11 cellular contexts compared by ENCODE assay signal in genomic region chr11:73152086-73152853, GRCh38. TPM values are rescaled to one million over a fixed set of nuclear protein-coding genes. Genes with fewer than 3 reads are reported as not detected.
DNase-seq lines count a peak whose midpoint lies in the region; ATAC-seq and TF ChIP-seq lines count a peak whose summit lies in the region.
"Had no signal": no experiment of that assay in that cellular context is flagged by ENCODE, and none has a peak within 500 bp of the region (broad histone marks: within the 10 kb centered on the region; RNA-seq: fewer than 3 reads in every experiment).

No MANE protein-coding gene starts in this region.

- H3K4me3 Mint-ChIP-seq in endodermal cell: no peak overlapping the region

- H3K36me3 Mint-ChIP-seq in endodermal cell (ENCODE audit: low read depth): no peaks in the 10 kb centered on the region

- no peaks in the 10 kb centered on the region for H3K9me3 ChIP-seq in heart left ventricle
- no peaks in the 10 kb centered on the region for H3K9me3 ChIP-seq in Loucy (ENCODE audit: insufficient read depth, low read depth, low read length)
- H3K9me3 ChIP-seq in endodermal cell (ENCODE audit: control insufficient read depth, low read length): no peaks in the 10 kb centered on the region
- no peaks in the 10 kb centered on the region for H3K9me3 ChIP-seq in thyroid gland
- H3K9me3 ChIP-seq in A673 (ENCODE audit: low read depth, low read length, poor library complexity, severe bottlenecking): no peaks in the 10 kb centered on the region
- H3K9me3 ChIP-seq: lower lobe of right lung had no signal

- H3K79me2 ChIP-seq in Loucy (ENCODE audit: insufficient read depth, low read length): no peaks in the 10 kb centered on the region

- no peak for TF ChIP-seq CTCF in heart left ventricle (IDR thresholded peaks at IDR 0.05)
- TF ChIP-seq CTCF in Loucy (conservative IDR thresholded peaks at IDR 0.05; ENCODE audit: low read length): no peak
- TF ChIP-seq CTCF in endodermal cell (conservative IDR thresholded peaks at IDR 0.05): no peak
- TF ChIP-seq CTCF in thyroid gland (IDR thresholded peaks at IDR 0.05): no peak
- no peak for TF ChIP-seq CTCF in A673 (conservative IDR thresholded peaks at IDR 0.05; ENCODE audit: low read depth, low read length)

- H3K4me3 ChIP-seq in heart left ventricle (no peak overlapping the region), Loucy (ENCODE audit: low read length, poor library complexity, severe bottlenecking) (peak overlapping the region; percentile 60), endodermal cell (ENCODE audit: low read length) (no peak overlapping the region), thyroid gland (replicated peaks in 1 of 3) (no peak overlapping the region), A673 (ENCODE audit: low read depth, low read length, poor library complexity, severe bottlenecking) (no peak overlapping the region)
- H3K4me3 ChIP-seq: lower lobe of right lung had no signal

- H3K27ac ChIP-seq in heart left ventricle (peak overlapping the region in 10 of 12 donors; percentile 32 to 99 (median 82)), endodermal cell (ENCODE audit: low read depth, low read length) (no peak overlapping the region), thyroid gland (peak overlapping the region; percentile 29 to 41 (median 31)), A673 (ENCODE audit: low read depth, low read length, poor library complexity, severe bottlenecking) (no peak overlapping the region)
- H3K27ac ChIP-seq: C4-2B had no signal

- no peaks in the 10 kb centered on the region for H3K4me1 Mint-ChIP-seq in endodermal cell

- H3K36me3 ChIP-seq in heart left ventricle (no peaks in the 10 kb centered on the region), Loucy (ENCODE audit: insufficient read depth, low read length) (no peaks in the 10 kb centered on the region), endodermal cell (ENCODE audit: control insufficient read depth, insufficient read depth, low read length) (no peaks in the 10 kb centered on the region), thyroid gland (no peaks in the 10 kb centered on the region), A673 (ENCODE audit: insufficient read depth, low read length, poor library complexity, severe bottlenecking) (no peaks in the 10 kb centered on the region)
- H3K36me3 ChIP-seq: lower lobe of right lung had no signal

- no peaks in the 10 kb centered on the region for H3K9me2 ChIP-seq in Loucy (replicated peaks; ENCODE audit: low read depth, low read length)

- ATAC-seq in heart left ventricle (no peak), HG03025 (IDR thresholded peaks at IDR 0.05; ENCODE audit: low FRiP score, unreplicated experiment) (no peak)

- CTCF ChIA-PET in A673 (lab: Charles Lee): no interaction called here

- no peaks in the 10 kb centered on the region for H4K20me1 ChIP-seq in Loucy (ENCODE audit: insufficient read depth, low read length, poor library complexity, severe bottlenecking)

- no peaks in the 10 kb centered on the region for H3K27me3 Mint-ChIP-seq in endodermal cell (ENCODE audit: insufficient read depth)

- H3K4me1 ChIP-seq in heart left ventricle (peaks cover 0 to 77% (median 49%) of the 10 kb centered on the region in 12 donors), Loucy (ENCODE audit: insufficient read depth, low read length, poor library complexity, severe bottlenecking) (peaks cover 96% of the 10 kb centered on the region), endodermal cell (ENCODE audit: control insufficient read depth, insufficient read depth, low read length) (no peaks in the 10 kb centered on the region), thyroid gland (peaks cover 22 to 32% of the 10 kb centered on the region in 2 donors), A673 (ENCODE audit: insufficient read depth, low read length, poor library complexity, severe bottlenecking) (peaks cover 5% of the 10 kb centered on the region)

- H3K9ac ChIP-seq in Loucy (ENCODE audit: low read depth, low read length, poor library complexity, severe bottlenecking) (peak overlapping the region; percentile 94), endodermal cell (ENCODE audit: extremely low read depth, low read length, poor library complexity, severe bottlenecking) (no peak overlapping the region)

- no peaks in the 10 kb centered on the region for H3K9me3 Mint-ChIP-seq in endodermal cell

- no peaks in the 10 kb centered on the region for H3K27me3 ChIP-seq in heart left ventricle
- H3K27me3 ChIP-seq in Loucy (ENCODE audit: insufficient read depth, low read length, poor library complexity, severe bottlenecking): no peaks in the 10 kb centered on the region
- H3K27me3 ChIP-seq in endodermal cell (ENCODE audit: control insufficient read depth, insufficient read depth, low read length, poor library complexity, severe bottlenecking): no peaks in the 10 kb centered on the region
- H3K27me3 ChIP-seq in thyroid gland: no peaks in the 10 kb centered on the region
- H3K27me3 ChIP-seq in A673 (replicated peaks; ENCODE audit: insufficient read depth, low read depth, low read length, poor library complexity): no peaks in the 10 kb centered on the region

- no TSS peak for BruUV-seq in A673 (replicated peaks; lab: Mats Ljungman, UMichigan)

- H3F3A ChIP-seq in Loucy (ENCODE audit: low read depth): peaks cover 18% of the 10 kb centered on the region

- TF ChIP-seq POLR2A in heart left ventricle (IDR thresholded peaks at IDR 0.05) (no peak), thyroid gland (IDR thresholded peaks at IDR 0.05) (no peak)

- DNase-seq in heart left ventricle: no peak
- no peak for DNase-seq in cardiac septum (ENCODE audit: low spot score)
- peak; percentile 11 for DNase-seq in endodermal cell
- peak; percentile 48 to 67 for DNase-seq in thyroid gland
- no peak for DNase-seq in SK-N-DZ (ENCODE audit: low spot score)
- DNase-seq in A673 (ENCODE audit: low spot score): no peak
- DNase-seq: foreskin melanocyte, lower lobe of right lung had no signal

- POLR2A ChIA-PET in A673 (lab: Charles Lee; ENCODE audit: low non-redundant PET): interaction anchor here (0.7 kb wide), 1 partner anchor 167 kb away, joined by 3 read pairs; no protein-coding TSS in a partner anchor

- H3K4me2 ChIP-seq in Loucy (ENCODE audit: low read depth, low read length, poor library complexity, severe bottlenecking): peak overlapping the region; percentile 79

- intact Hi-C loops in heart left ventricle (cut with DNase I) (no loop called here), cardiac septum (cut with DNase I) (no loop called here), thyroid gland (cut with DNase I) (no loop called here), A673 (cut with micrococcal nuclease; ENCODE audit: unreplicated experiment) (no loop called here)

- H3K27ac Mint-ChIP-seq in endodermal cell: no peak overlapping the region

- WGBS in heart left ventricle, 4 donors: 84 to 90% (median 86%) methylated on average over 6 of the region's 6 CpGs
- WGBS in endodermal cell (ENCODE audit: insufficient coverage in 1 of 2, insufficient read length in 1 of 2), 2 experiments: 90% methylated on average over 2 to 6 of the region's 6 CpGs
- 46% methylated on average over 6 of the region's 6 CpGs for WGBS in thyroid gland, 2 donors

- H2AFZ ChIP-seq in Loucy (ENCODE audit: low read length): no peak overlapping the region

RNA-seq across cellular contexts. Expression of gene FCHSD2, which starts 10.2 kb away (rescaled TPM):
- total RNA-seq in heart left ventricle (10 to 100 TPM; 15.3 to 61.1 (median 40.3) TPM), cardiac septum (56.6 TPM), endodermal cell (10 to 100 TPM; 14.0 to 17.6 TPM), thyroid gland (10 to 100 TPM; 13.5 to 21.7 (median 16.9) TPM), A673 (2021) (40.0 and 44.7 TPM in 2 replicates)
- 10 to 100 TPM in 1 of 2 donors, 1 to 10 TPM in 1; 9.9 to 23.8 TPM for polyA plus RNA-seq in heart left ventricle
- polyA plus RNA-seq in endodermal cell (2013, experiment 1 of 2): 18.0 TPM
- polyA plus RNA-seq in endodermal cell (2013, experiment 2 of 2): 19.5 TPM
- polyA plus RNA-seq in SK-N-DZ (2014; cell fraction: cytosol; rRNA removed): 13.4 and 15.5 TPM in 2 replicates
- polyA plus RNA-seq in SK-N-DZ (2014; cell fraction: nucleus; rRNA removed): 13.3 and 25.8 TPM in 2 replicates

Comparison
In these comparisons a context has a peak if more than half of its experiments do, and no peak if none do; other contexts are left out.
1. DNase-seq: peak in endodermal cell (single experiment) and thyroid gland (2 of 2); none in heart left ventricle (0 of 5), cardiac septum (single experiment), SK-N-DZ (single experiment) and A673 (single experiment).
2. H3K27ac ChIP-seq: peak in heart left ventricle (10 of 12) and thyroid gland (3 of 3); none in endodermal cell (single experiment) and A673 (single experiment).